ENCODE assay signal across 8 cellular contexts in genomic region chr2:222912117-222912516, GRCh38. TPM values are rescaled to one million over a fixed set of nuclear protein-coding genes. Genes with fewer than 3 reads are reported as not detected.
DNase-seq lines count a peak whose midpoint lies in the region; ATAC-seq lines count a peak whose summit lies in the region.

No MANE protein-coding gene starts in this region.

- DNase-seq in DMS 273 (lab: John Stamatoyannopoulos, UW; ENCODE audit: unreplicated experiment) (peak; percentile 50), DMS 273 treated with DMSO at 0.1 percent for 48 hours (lab: John Stamatoyannopoulos, UW) (no peak), NOMO-1 treated with dmso at 0.1 percent for 144 hours (lab: John Stamatoyannopoulos, UW; ENCODE audit: unreplicated experiment) (peak; percentile 76), left ventricle myocardium superior (no peak), SW480 (ENCODE audit: low spot score) (no peak), posterior cingulate gyrus (no peak)
- DNase-seq in activated CD4-positive, alpha-beta T cell treated with anti-CD3 and anti-CD28 coated beads, Interleukin-2, amount 10 ng/mL, durations not matched to agents 24 days and 14 days: no peak

- ATAC-seq in HG02884 (IDR thresholded peaks at IDR 0.05; ENCODE audit: unreplicated experiment) (peak; percentile 97), left ventricle myocardium superior (peak; percentile 47)

- H3K27me3 Mint-ChIP-seq in activated CD4-positive, alpha-beta T cell treated with anti-CD3 and anti-CD28 coated beads, Interleukin-2, amount 10 ng/mL, durations not matched to agents 24 days and 14 days: no peaks in the 10 kb centered on the region

- no peak overlapping the region for H3K27ac Mint-ChIP-seq in activated CD4-positive, alpha-beta T cell treated with anti-CD3 and anti-CD28 coated beads, Interleukin-2, amount 10 ng/mL, durations not matched to agents 24 days and 14 days

- no peak overlapping the region for H3K4me3 Mint-ChIP-seq in activated CD4-positive, alpha-beta T cell treated with anti-CD3 and anti-CD28 coated beads, Interleukin-2, amount 10 ng/mL, durations not matched to agents 24 days and 14 days

- H3K9me3 Mint-ChIP-seq in activated CD4-positive, alpha-beta T cell treated with anti-CD3 and anti-CD28 coated beads, Interleukin-2, amount 10 ng/mL, durations not matched to agents 24 days and 14 days: no peaks in the 10 kb centered on the region

- intact Hi-C loops in left ventricle myocardium superior (cut with micrococcal nuclease) (no loop called here), posterior cingulate gyrus (cut with DNase I) (loop anchor here (2.0 kb wide), 1 partner anchor 51 kb away; the partner anchor contains the start of gene ACSL3)
- intact Hi-C loops in activated CD4-positive, alpha-beta T cell treated with anti-CD3 and anti-CD28 coated beads, Interleukin-2, amount 10 ng/mL, durations not matched to agents 24 days and 14 days (cut with micrococcal nuclease): no loop called here

- peaks cover 26% of the 10 kb centered on the region for H3K36me3 Mint-ChIP-seq in activated CD4-positive, alpha-beta T cell treated with anti-CD3 and anti-CD28 coated beads, Interleukin-2, amount 10 ng/mL, durations not matched to agents 24 days and 14 days (ENCODE audit: low read depth)

- peaks cover 17% of the 10 kb centered on the region for H3K4me1 Mint-ChIP-seq in activated CD4-positive, alpha-beta T cell treated with anti-CD3 and anti-CD28 coated beads, Interleukin-2, amount 10 ng/mL, durations not matched to agents 24 days and 14 days

RNA-seq across cellular contexts. Expression of gene ACSL3, which starts 51.3 kb away (rescaled TPM):
- total RNA-seq in left ventricle myocardium superior: 48.8 TPM
- total RNA-seq in activated CD4-positive, alpha-beta T cell treated with anti-CD3 and anti-CD28 coated beads, Interleukin-2, amount 10 ng/mL, durations not matched to agents 24 days and 14 days: 67.5 and 78.1 TPM in 2 replicates

Comparison
In these comparisons a context has a peak if more than half of its experiments do, and no peak if none do; other contexts are left out.
1. DNase-seq: peak in DMS 273 (single experiment) and NOMO-1 treated with dmso at 0.1 percent for 144 hours (single experiment); none in DMS 273 treated with DMSO at 0.1 percent for 48 hours (single experiment), left ventricle myocardium superior (single experiment), activated CD4-positive, alpha-beta T cell treated with anti-CD3 and anti-CD28 coated beads, Interleukin-2, amount 10 ng/mL, durations not matched to agents 24 days and 14 days (single experiment), SW480 (single experiment) and posterior cingulate gyrus (0 of 10).